Comparison of ENCODE assay signal across 21 cellular contexts in the genomic region with DNA sequence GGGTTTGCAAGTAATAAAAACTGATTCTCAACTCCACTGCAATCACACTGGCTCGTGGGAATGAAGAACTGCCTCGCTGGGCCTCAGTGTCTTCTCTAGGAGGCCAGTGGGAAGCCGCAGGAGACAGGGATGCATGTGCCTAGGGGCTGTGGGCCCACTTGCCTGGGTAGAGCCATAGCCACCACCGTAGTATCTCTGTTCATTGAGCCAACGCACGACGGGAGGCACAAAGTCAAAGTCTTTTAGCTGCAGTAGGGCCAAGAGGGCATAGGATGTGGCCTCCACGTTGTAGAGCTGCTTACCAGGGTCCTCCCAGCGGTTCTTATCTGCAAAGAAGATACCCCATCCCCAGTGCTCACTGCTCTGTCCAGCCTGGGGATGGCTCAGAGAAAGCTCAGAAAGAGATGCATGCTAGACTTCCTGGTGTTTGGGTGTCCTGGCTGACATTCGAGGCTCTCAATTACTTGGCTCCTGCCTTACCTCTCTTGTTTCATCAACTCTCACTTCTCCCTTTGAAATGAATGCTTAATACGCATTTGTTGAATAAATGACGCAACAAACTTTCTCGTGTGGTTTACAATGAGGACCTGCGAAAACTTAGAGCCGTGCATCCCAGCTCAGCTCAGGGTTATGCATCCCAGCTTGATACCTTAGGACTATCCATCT. TPM values are rescaled to one million over a fixed set of nuclear protein-coding genes. Genes with fewer than 3 reads are reported as not detected.
"Had no signal": no experiment of that assay in that cellular context is flagged by ENCODE, and none has a peak within 500 bp of the region (broad histone marks: within the 10 kb centered on the region; RNA-seq: fewer than 3 reads in every experiment).

No MANE protein-coding gene starts in this region.

- H3K9me3 Mint-ChIP-seq: neural progenitor cell had no signal

- ATAC-seq: activated CD8-positive, alpha-beta T cell treated with anti-CD3 and anti-CD28 coated beads, Interleukin-2, amount 10 ng/mL, durations not matched to agents 7 days and 5 days; esophagus mucosa; gastrocnemius medialis; psoas muscle; right cardiac atrium; stimulated activated naive CD8-positive, alpha-beta T cell treated with anti-CD3 and anti-CD28 coated beads, Interleukin-15, amount 100 ng/mL, for 72 hours had no signal

- H3K27ac Mint-ChIP-seq: activated CD4-positive, alpha-beta T cell treated with anti-CD3 and anti-CD28 coated beads, Interleukin-2, amount 10 ng/mL, durations not matched to agents 7 days and 5 days; activated CD8-positive, alpha-beta T cell treated with anti-CD3 and anti-CD28 coated beads, Interleukin-2, amount 10 ng/mL, durations not matched to agents 7 days and 5 days; activated T-cell treated with anti-CD3 and anti-CD28 coated beads, Interleukin-2, amount 50 U/mL, for 24 hours; neural progenitor cell; stimulated activated naive CD8-positive, alpha-beta T cell treated with anti-CD3 and anti-CD28 coated beads, Interleukin-15, amount 100 ng/mL, for 72 hours; type B pancreatic cell had no signal

- H3K27me3 Mint-ChIP-seq: activated T-cell treated with anti-CD3 and anti-CD28 coated beads, Interleukin-2, amount 50 U/mL, for 24 hours; stimulated activated naive CD8-positive, alpha-beta T cell treated with anti-CD3 and anti-CD28 coated beads, Interleukin-15, amount 100 ng/mL, for 72 hours had no signal

- H3K4me1 Mint-ChIP-seq: activated CD4-positive, alpha-beta T cell treated with anti-CD3 and anti-CD28 coated beads, Interleukin-2, amount 10 ng/mL, durations not matched to agents 7 days and 5 days; neural progenitor cell had no signal

- H3K36me3 Mint-ChIP-seq: neural progenitor cell, type B pancreatic cell had no signal

- DNase-seq: activated CD4-positive, alpha-beta T cell treated with anti-CD3 and anti-CD28 coated beads, Interleukin-2, amount 10 ng/mL, durations not matched to agents 7 days and 5 days; activated CD8-positive, alpha-beta T cell treated with anti-CD3 and anti-CD28 coated beads, Interleukin-2, amount 10 ng/mL, durations not matched to agents 7 days and 5 days; activated effector memory CD4-positive, alpha-beta T cell treated with Interleukin-2 at 50 U/mL for 16 hours; activated naive CD4-positive, alpha-beta T cell treated with anti-CD3 and anti-CD28 coated beads, Interleukin-2, amount 50 U/mL, for 16 hours; activated T-cell treated with anti-CD3 and anti-CD28 coated beads, Interleukin-2, amount 50 U/mL, for 24 hours; adrenal gland; cerebellar nuclear complex; effector CD8-positive, alpha-beta T cell; gastrocnemius medialis; head of caudate nucleus; left ventricle myocardium inferior; psoas muscle; right cardiac atrium; stimulated activated CD4-positive, alpha-beta T cell treated with anti-CD3 and anti-CD28 coated beads, Interleukin-15, amount 100 ng/mL, for 24 hours; stimulated activated CD4-positive, alpha-beta T cell treated with anti-CD3 and anti-CD28 coated beads, Interleukin-2, amount 100 ng/mL, for 48 hours; stimulated activated naive CD8-positive, alpha-beta T cell treated with anti-CD3 and anti-CD28 coated beads, Interleukin-15, amount 100 ng/mL, for 72 hours had no signal

- H3K4me3 Mint-ChIP-seq: activated CD4-positive, alpha-beta T cell treated with anti-CD3 and anti-CD28 coated beads, Interleukin-2, amount 10 ng/mL, durations not matched to agents 7 days and 5 days; activated CD8-positive, alpha-beta T cell treated with anti-CD3 and anti-CD28 coated beads, Interleukin-2, amount 10 ng/mL, durations not matched to agents 7 days and 5 days; activated T-cell treated with anti-CD3 and anti-CD28 coated beads, Interleukin-2, amount 50 U/mL, for 24 hours; neural progenitor cell; stimulated activated naive CD8-positive, alpha-beta T cell treated with anti-CD3 and anti-CD28 coated beads, Interleukin-15, amount 100 ng/mL, for 72 hours; type B pancreatic cell had no signal

RNA-seq across cellular contexts. Expression of a gene that starts 16.1 kb away (rescaled TPM):
- total RNA-seq: gastrocnemius medialis, osteoblast, temporal lobe had no signal

RNA-seq across cellular contexts. Expression of a gene that starts 34.4 kb away (rescaled TPM):
- total RNA-seq: activated CD4-positive, alpha-beta T cell treated with anti-CD3 and anti-CD28 coated beads, Interleukin-2, amount 10 ng/mL, durations not matched to agents 7 days and 5 days had no signal
